22 cellular contexts compared by ENCODE assay signal in the genomic region with DNA sequence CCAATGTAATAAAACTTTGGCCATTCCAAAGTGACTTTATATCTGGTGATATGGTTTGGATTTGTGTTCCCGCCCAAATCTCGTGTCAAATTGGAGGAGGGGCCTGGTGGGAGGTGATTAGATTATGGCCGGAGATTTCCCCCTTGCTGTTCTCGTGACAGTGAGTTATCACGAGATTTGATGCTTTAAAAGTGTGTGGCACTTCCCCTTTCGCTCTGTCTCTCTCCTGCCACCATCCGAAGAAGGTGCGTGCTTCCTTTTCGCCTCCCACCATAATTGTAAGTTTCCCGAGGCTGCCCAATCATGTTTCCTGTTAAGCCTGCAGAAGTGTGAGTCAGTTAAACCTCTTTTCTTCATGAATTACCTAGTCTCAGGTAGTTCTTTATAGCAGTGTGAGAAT. TPM values are rescaled to one million over a fixed set of nuclear protein-coding genes. Genes with fewer than 3 reads are reported as not detected.
DNase-seq lines count a peak whose midpoint lies in the region; ATAC-seq and TF ChIP-seq lines count a peak whose summit lies in the region.
"Had no signal": no experiment of that assay in that cellular context is flagged by ENCODE, and none has a peak within 500 bp of the region (broad histone marks: within the 10 kb centered on the region; RNA-seq: fewer than 3 reads in every experiment).

No MANE protein-coding gene starts in this region.

- H3K4me1 Mint-ChIP-seq in activated CD4-positive, alpha-beta T cell treated with anti-CD3 and anti-CD28 coated beads, Interleukin-2, amount 10 ng/mL, durations not matched to agents 24 days and 14 days, result no peaks in the 10 kb centered on the region
- H3K4me1 Mint-ChIP-seq in activated CD4-positive, alpha-beta T cell treated with anti-CD3 and anti-CD28 coated beads, Interleukin-2, amount 10 ng/mL, durations not matched to agents 7 days and 5 days, result no peaks in the 10 kb centered on the region
- no peaks in the 10 kb centered on the region for H3K4me1 Mint-ChIP-seq in activated naive CD8-positive, alpha-beta T cell treated with anti-CD3 and anti-CD28 coated beads, Interleukin-2, amount 50 U/mL, for 24 hours
- H3K4me1 Mint-ChIP-seq in effector memory CD8-positive, alpha-beta T cell (ENCODE audit: low read depth in 2 of 2), result no peaks in the 10 kb centered on the region
- H3K4me1 Mint-ChIP-seq: CD4-positive, alpha-beta memory T cell had no signal

- H2AFZ ChIP-seq in OCI-LY3 (ENCODE audit: low read depth, low read length), result 0 out of 2 replicates have a peak overlapping the region, but pooled peaks have one; percentile 5
- H2AFZ ChIP-seq: GM23248 had no signal

- H4K20me1 ChIP-seq in OCI-LY3 (ENCODE audit: insufficient read depth, low read length), result no peaks in the 10 kb centered on the region
- H4K20me1 ChIP-seq: BLaER1 had no signal

- H3K36me3 ChIP-seq in OCI-LY3 (replicated peaks; ENCODE audit: low read depth, low read length), result no peaks in the 10 kb centered on the region
- H3K36me3 ChIP-seq: BLaER1, HAP-1 had no signal

- no peaks in the 10 kb centered on the region for H3K27me3 Mint-ChIP-seq in activated CD4-positive, alpha-beta T cell treated with anti-CD3 and anti-CD28 coated beads, Interleukin-2, amount 10 ng/mL, durations not matched to agents 24 days and 14 days
- peaks cover 2% of the 10 kb centered on the region for H3K27me3 Mint-ChIP-seq in activated CD4-positive, alpha-beta T cell treated with anti-CD3 and anti-CD28 coated beads, Interleukin-2, amount 10 ng/mL, durations not matched to agents 7 days and 5 days
- H3K27me3 Mint-ChIP-seq in activated naive CD8-positive, alpha-beta T cell treated with anti-CD3 and anti-CD28 coated beads, Interleukin-2, amount 50 U/mL, for 24 hours, result peaks cover 4% of the 10 kb centered on the region
- H3K27me3 Mint-ChIP-seq in effector memory CD8-positive, alpha-beta T cell, result peaks cover 7 to 19% of the 10 kb centered on the region in 2 donors

- no peak overlapping the region for H3K4me3 Mint-ChIP-seq in activated CD4-positive, alpha-beta T cell treated with anti-CD3 and anti-CD28 coated beads, Interleukin-2, amount 10 ng/mL, durations not matched to agents 24 days and 14 days
- no peak overlapping the region for H3K4me3 Mint-ChIP-seq in activated CD4-positive, alpha-beta T cell treated with anti-CD3 and anti-CD28 coated beads, Interleukin-2, amount 10 ng/mL, durations not matched to agents 7 days and 5 days
- no peak overlapping the region for H3K4me3 Mint-ChIP-seq in activated naive CD8-positive, alpha-beta T cell treated with anti-CD3 and anti-CD28 coated beads, Interleukin-2, amount 50 U/mL, for 24 hours
- H3K4me3 Mint-ChIP-seq in effector memory CD8-positive, alpha-beta T cell, result no peak overlapping the region
- H3K4me3 Mint-ChIP-seq: CD4-positive, alpha-beta memory T cell had no signal

- H3K27ac Mint-ChIP-seq in activated CD4-positive, alpha-beta T cell treated with anti-CD3 and anti-CD28 coated beads, Interleukin-2, amount 10 ng/mL, durations not matched to agents 24 days and 14 days, result no peak overlapping the region
- H3K27ac Mint-ChIP-seq in activated CD4-positive, alpha-beta T cell treated with anti-CD3 and anti-CD28 coated beads, Interleukin-2, amount 10 ng/mL, durations not matched to agents 7 days and 5 days, result no peak overlapping the region
- H3K27ac Mint-ChIP-seq in activated naive CD8-positive, alpha-beta T cell treated with anti-CD3 and anti-CD28 coated beads, Interleukin-2, amount 50 U/mL, for 24 hours, result no peak overlapping the region
- H3K27ac Mint-ChIP-seq in effector memory CD8-positive, alpha-beta T cell, result no peak overlapping the region
- H3K27ac Mint-ChIP-seq: CD4-positive, alpha-beta memory T cell had no signal

- H3K79me2 ChIP-seq in OCI-LY3 (ENCODE audit: low read length), result no peaks in the 10 kb centered on the region

- 0 out of 2 replicates have a peak, but pooled peaks cover 3% of the 10 kb centered on the region for H3K27me3 ChIP-seq in OCI-LY3 (ENCODE audit: low read depth, low read length)
- H3K27me3 ChIP-seq: BLaER1 had no signal

- H3K27ac ChIP-seq in OCI-LY3 (ENCODE audit: low read length) (no peak overlapping the region), cingulate gyrus (ENCODE audit: low read depth, low read length) (peak overlapping the region; percentile 98)
- H3K27ac ChIP-seq: 22Rv1, BLaER1, GM23248 had no signal

- H3K4me2 ChIP-seq in OCI-LY3 (ENCODE audit: low read length), result no peak overlapping the region
- H3K4me2 ChIP-seq: BLaER1 had no signal

- no peak for ATAC-seq in HG03565 (IDR thresholded peaks at IDR 0.05; ENCODE audit: unreplicated experiment)
- ATAC-seq in activated naive CD8-positive, alpha-beta T cell treated with anti-CD3 and anti-CD28 coated beads, Interleukin-2, amount 50 U/mL, for 24 hours, result no peak
- ATAC-seq in effector memory CD8-positive, alpha-beta T cell (replicated peaks), result no peak

- no peaks in the 10 kb centered on the region for H3K9me3 Mint-ChIP-seq in activated CD4-positive, alpha-beta T cell treated with anti-CD3 and anti-CD28 coated beads, Interleukin-2, amount 10 ng/mL, durations not matched to agents 24 days and 14 days
- H3K9me3 Mint-ChIP-seq in activated CD4-positive, alpha-beta T cell treated with anti-CD3 and anti-CD28 coated beads, Interleukin-2, amount 10 ng/mL, durations not matched to agents 7 days and 5 days, result no peaks in the 10 kb centered on the region
- no peaks in the 10 kb centered on the region for H3K9me3 Mint-ChIP-seq in activated naive CD8-positive, alpha-beta T cell treated with anti-CD3 and anti-CD28 coated beads, Interleukin-2, amount 50 U/mL, for 24 hours
- no peaks in the 10 kb centered on the region for H3K9me3 Mint-ChIP-seq in effector memory CD8-positive, alpha-beta T cell

- no peaks in the 10 kb centered on the region for H3K36me3 Mint-ChIP-seq in activated CD4-positive, alpha-beta T cell treated with anti-CD3 and anti-CD28 coated beads, Interleukin-2, amount 10 ng/mL, durations not matched to agents 24 days and 14 days (ENCODE audit: low read depth)
- H3K36me3 Mint-ChIP-seq in activated CD4-positive, alpha-beta T cell treated with anti-CD3 and anti-CD28 coated beads, Interleukin-2, amount 10 ng/mL, durations not matched to agents 7 days and 5 days (ENCODE audit: low read depth), result no peaks in the 10 kb centered on the region
- no peaks in the 10 kb centered on the region for H3K36me3 Mint-ChIP-seq in activated naive CD8-positive, alpha-beta T cell treated with anti-CD3 and anti-CD28 coated beads, Interleukin-2, amount 50 U/mL, for 24 hours (ENCODE audit: low read depth)
- H3K36me3 Mint-ChIP-seq in effector memory CD8-positive, alpha-beta T cell (ENCODE audit: insufficient read depth), result no peaks in the 10 kb centered on the region
- H3K36me3 Mint-ChIP-seq: CD4-positive, alpha-beta memory T cell had no signal

- H3K9ac ChIP-seq in OCI-LY3 (ENCODE audit: low read length), result no peak overlapping the region
- H3K9ac ChIP-seq: BLaER1, GM23248 had no signal

- CTCF ChIA-PET in activated CD4-positive, alpha-beta T cell treated with anti-CD3 and anti-CD28 coated beads, Interleukin-2, amount 10 ng/mL, durations not matched to agents 7 days and 5 days (lab: Charles Lee), result no interaction called here

- DNase-seq in activated CD4-positive, alpha-beta T cell treated with anti-CD3 and anti-CD28 coated beads, Interleukin-2, amount 10 ng/mL, durations not matched to agents 24 days and 14 days, result peak; percentile 32
- DNase-seq in activated CD4-positive, alpha-beta T cell treated with anti-CD3 and anti-CD28 coated beads, Interleukin-2, amount 10 ng/mL, durations not matched to agents 7 days and 5 days, result no peak
- no peak for DNase-seq in activated naive CD8-positive, alpha-beta T cell treated with anti-CD3 and anti-CD28 coated beads, Interleukin-2, amount 50 U/mL, for 24 hours
- DNase-seq in effector memory CD8-positive, alpha-beta T cell, result no peak
- DNase-seq in hepatic stellate cell (ENCODE audit: low spot score), result no peak
- DNase-seq: ACHN; Caco-2; CD4-positive, alpha-beta memory T cell; DMS 273 treated with DMSO at 0.1 percent for 48 hours; DMS79 treated with DMSO at 0.1 percent for 48 hours; GM23248; MV-4-11; NCI-H1417 treated with DMSO at 0.1 percent for 48 hours; NCI-H187; NCI-H446 treated with DMSO at 0.1 percent for 48 hours; NCI-H526 treated with DMSO at 0.1 percent for 48 hours had no signal

- TF ChIP-seq CTCF in OCI-LY3 (IDR thresholded peaks at IDR 0.05; ENCODE audit: low read depth, low read length), result no peak

- intact Hi-C loops in activated CD4-positive, alpha-beta T cell treated with anti-CD3 and anti-CD28 coated beads, Interleukin-2, amount 10 ng/mL, durations not matched to agents 24 days and 14 days (cut with micrococcal nuclease), result no loop called here

- no peak overlapping the region for H3K4me3 ChIP-seq in OCI-LY3 (ENCODE audit: low read length)
- H3K4me3 ChIP-seq: BLaER1, GM23248, HAP-1 had no signal

- no peaks in the 10 kb centered on the region for H3K4me1 ChIP-seq in OCI-LY3 (ENCODE audit: low read length)
- H3K4me1 ChIP-seq: BLaER1, Caco-2, HAP-1 had no signal

- POLR2A ChIA-PET in activated CD4-positive, alpha-beta T cell treated with anti-CD3 and anti-CD28 coated beads, Interleukin-2, amount 10 ng/mL, durations not matched to agents 7 days and 5 days (lab: Charles Lee), result no interaction called here

- H3K9me3 ChIP-seq in OCI-LY3 (ENCODE audit: insufficient read depth, low read length), result no peaks in the 10 kb centered on the region
- H3K9me3 ChIP-seq: BLaER1, Caco-2, HAP-1 had no signal

RNA-seq across cellular contexts. Expression of a gene that starts 9.3 kb away (rescaled TPM):
- not detected in 2 replicates for total RNA-seq in activated CD4-positive, alpha-beta T cell treated with anti-CD3 and anti-CD28 coated beads, Interleukin-2, amount 10 ng/mL, durations not matched to agents 24 days and 14 days
- total RNA-seq in activated CD4-positive, alpha-beta T cell treated with anti-CD3 and anti-CD28 coated beads, Interleukin-2, amount 10 ng/mL, durations not matched to agents 7 days and 5 days, result not detected
- total RNA-seq: Caco-2; CD4-positive, alpha-beta memory T cell had no signal

RNA-seq across cellular contexts. Expression of a gene that starts 26.9 kb away (rescaled TPM):
- not detected in 2 replicates for total RNA-seq in activated CD4-positive, alpha-beta T cell treated with anti-CD3 and anti-CD28 coated beads, Interleukin-2, amount 10 ng/mL, durations not matched to agents 24 days and 14 days
- total RNA-seq in activated CD4-positive, alpha-beta T cell treated with anti-CD3 and anti-CD28 coated beads, Interleukin-2, amount 10 ng/mL, durations not matched to agents 7 days and 5 days, result not detected
- total RNA-seq: Caco-2; CD4-positive, alpha-beta memory T cell had no signal
